Comparison of ENCODE assay signal across 19 cellular contexts in genomic region chr20:10745790-10746189, GRCh38.
DNase-seq lines count a peak whose midpoint lies in the region; ATAC-seq and TF ChIP-seq lines count a peak whose summit lies in the region.
"Had no signal": no experiment of that assay in that cellular context is flagged by ENCODE, and none has a peak within 500 bp of the region (broad histone marks: within the 10 kb centered on the region; RNA-seq: fewer than 3 reads in every experiment).

No MANE protein-coding gene starts in this region.

- H3K36me3 ChIP-seq in esophagus squamous epithelium (no peaks in the 10 kb centered on the region), mucosa of descending colon (ENCODE audit: low read depth) (no peaks in the 10 kb centered on the region), transverse colon (no peaks in the 10 kb centered on the region)
- H3K36me3 ChIP-seq: BLaER1 had no signal

- no peak for TF ChIP-seq EP300 in transverse colon (IDR thresholded peaks at IDR 0.05; ENCODE audit: low read depth)

- TF ChIP-seq CTCF in VCaP (conservative IDR thresholded peaks at IDR 0.05) (no peak), esophagus squamous epithelium (IDR thresholded peaks at IDR 0.05) (no peak), mucosa of descending colon (IDR thresholded peaks at IDR 0.05) (no peak), transverse colon (IDR thresholded peaks at IDR 0.05) (no peak)

- H3K27ac ChIP-seq in VCaP (peak overlapping the region; percentile 81), esophagus squamous epithelium (peak overlapping the region; percentile 18 to 84 (median 73)), transverse colon (peak overlapping the region; percentile 73 to 77 (median 73))
- H3K27ac ChIP-seq: BLaER1, C4-2B had no signal

- H3K9me3 ChIP-seq in esophagus squamous epithelium, result no peaks in the 10 kb centered on the region
- no peaks in the 10 kb centered on the region for H3K9me3 ChIP-seq in mucosa of descending colon
- H3K9me3 ChIP-seq in transverse colon, result no peaks in the 10 kb centered on the region
- H3K9me3 ChIP-seq: BLaER1, Caco-2 had no signal

- H3K4me3 ChIP-seq in esophagus squamous epithelium (no peak overlapping the region), mucosa of descending colon (no peak overlapping the region), transverse colon (no peak overlapping the region)
- H3K4me3 ChIP-seq: BLaER1, GM23338 had no signal

- peak; percentile 70 for ATAC-seq in mucosa of descending colon
- ATAC-seq in HG02610 (IDR thresholded peaks at IDR 0.05; ENCODE audit: unreplicated experiment), result no peak
- ATAC-seq: CD8-positive, alpha-beta T cell; GM23338; HCT116 had no signal

- no peak overlapping the region for H3K27ac Mint-ChIP-seq in activated T-helper 2 cell treated with anti-CD3 and anti-CD28 coated beads, Interferon-gamma antibody, Interleukin-2, Interleukin-4, amounts not matched to agents 10 μg/mL and 5 μg/mL and 100 μg/mL, durations not matched to agents 14 hours and 24 hours and 36 hours
- no peak overlapping the region for H3K27ac Mint-ChIP-seq in activated CD4-positive, alpha-beta T cell treated with anti-CD3 and anti-CD28 coated beads, Interleukin-2, amount 10 ng/mL, durations not matched to agents 7 days and 5 days
- H3K27ac Mint-ChIP-seq: B cell; CD4-positive, CD25-positive, alpha-beta regulatory T cell; CD8-positive, alpha-beta T cell; GM23338; H9 had no signal

- no peaks in the 10 kb centered on the region for H3K4me1 Mint-ChIP-seq in activated T-helper 2 cell treated with anti-CD3 and anti-CD28 coated beads, Interferon-gamma antibody, Interleukin-2, Interleukin-4, amounts not matched to agents 10 μg/mL and 5 μg/mL and 100 μg/mL, durations not matched to agents 14 hours and 24 hours and 36 hours (ENCODE audit: low read depth)
- H3K4me1 Mint-ChIP-seq in activated CD4-positive, alpha-beta T cell treated with anti-CD3 and anti-CD28 coated beads, Interleukin-2, amount 10 ng/mL, durations not matched to agents 7 days and 5 days, result no peaks in the 10 kb centered on the region
- H3K4me1 Mint-ChIP-seq: B cell; CD4-positive, CD25-positive, alpha-beta regulatory T cell; GM23338 had no signal

- 86 to 89% methylated on average over 5 of the region's 5 CpGs for WGBS in esophagus squamous epithelium, 2 donors
- 67 to 70% methylated on average over 5 of the region's 5 CpGs for WGBS in transverse colon (ENCODE audit: low coverage in 1 of 2), 2 donors

- no peaks in the 10 kb centered on the region for H3K36me3 Mint-ChIP-seq in activated T-helper 2 cell treated with anti-CD3 and anti-CD28 coated beads, Interferon-gamma antibody, Interleukin-2, Interleukin-4, amounts not matched to agents 10 μg/mL and 5 μg/mL and 100 μg/mL, durations not matched to agents 14 hours and 24 hours and 36 hours (ENCODE audit: low read depth)
- H3K36me3 Mint-ChIP-seq in activated CD4-positive, alpha-beta T cell treated with anti-CD3 and anti-CD28 coated beads, Interleukin-2, amount 10 ng/mL, durations not matched to agents 7 days and 5 days (ENCODE audit: low read depth), result no peaks in the 10 kb centered on the region
- H3K36me3 Mint-ChIP-seq: CD4-positive, CD25-positive, alpha-beta regulatory T cell; CD8-positive, alpha-beta T cell had no signal

- no peaks in the 10 kb centered on the region for H3K9me3 Mint-ChIP-seq in activated T-helper 2 cell treated with anti-CD3 and anti-CD28 coated beads, Interferon-gamma antibody, Interleukin-2, Interleukin-4, amounts not matched to agents 10 μg/mL and 5 μg/mL and 100 μg/mL, durations not matched to agents 14 hours and 24 hours and 36 hours
- no peaks in the 10 kb centered on the region for H3K9me3 Mint-ChIP-seq in activated CD4-positive, alpha-beta T cell treated with anti-CD3 and anti-CD28 coated beads, Interleukin-2, amount 10 ng/mL, durations not matched to agents 7 days and 5 days
- H3K9me3 Mint-ChIP-seq: CD8-positive, alpha-beta T cell; GM23338; H9 had no signal

- H3K4me1 ChIP-seq in esophagus squamous epithelium (peaks cover 0 to 56% (median 12%) of the 10 kb centered on the region in 3 donors), mucosa of descending colon (ENCODE audit: low read depth) (peaks cover 14% of the 10 kb centered on the region), transverse colon (peaks cover 0 to 22% (median 6%) of the 10 kb centered on the region in 4 donors)
- H3K4me1 ChIP-seq: BLaER1 had no signal

- in situ Hi-C loops in transverse colon (cut with MboI; ENCODE audit: low pct_ligation_motif_present in 1 of 4, low pct_unique_long_range_greater_than_20kb in 1 of 4, low sequenced_read_pairs in 3 of 4), result no loop called here

- TF ChIP-seq POLR2A in esophagus squamous epithelium (IDR thresholded peaks at IDR 0.05), result no peak
- TF ChIP-seq POLR2A in transverse colon (IDR thresholded peaks at IDR 0.05), result no peak

- DNase-seq in esophagus squamous epithelium (lab: John Stamatoyannopoulos, UW) (no peak), mucosa of descending colon (no peak), transverse colon (no peak)
- no peak for DNase-seq in activated T-helper 2 cell treated with anti-CD3 and anti-CD28 coated beads, Interferon-gamma antibody, Interleukin-2, Interleukin-4, amounts not matched to agents 10 μg/mL and 5 μg/mL and 100 μg/mL, durations not matched to agents 14 hours and 24 hours and 36 hours (ENCODE audit: low spot score)
- no peak for DNase-seq in activated CD4-positive, alpha-beta T cell treated with anti-CD3 and anti-CD28 coated beads, Interleukin-2, amount 10 ng/mL, durations not matched to agents 7 days and 5 days
- DNase-seq in stimulated activated CD4-positive, alpha-beta T cell treated with anti-CD3 and anti-CD28 coated beads, Interleukin-2, amount 100 ng/mL, for 24 hours, result no peak
- DNase-seq: Caco-2; CD4-positive, CD25-positive, alpha-beta regulatory T cell; CD8-positive, alpha-beta T cell; DMS153; DND-41; H9 had no signal

- no peak overlapping the region for H3K4me3 Mint-ChIP-seq in activated T-helper 2 cell treated with anti-CD3 and anti-CD28 coated beads, Interferon-gamma antibody, Interleukin-2, Interleukin-4, amounts not matched to agents 10 μg/mL and 5 μg/mL and 100 μg/mL, durations not matched to agents 14 hours and 24 hours and 36 hours (ENCODE audit: low read depth)
- no peak overlapping the region for H3K4me3 Mint-ChIP-seq in activated CD4-positive, alpha-beta T cell treated with anti-CD3 and anti-CD28 coated beads, Interleukin-2, amount 10 ng/mL, durations not matched to agents 7 days and 5 days
- H3K4me3 Mint-ChIP-seq: B cell; CD4-positive, CD25-positive, alpha-beta regulatory T cell; CD8-positive, alpha-beta T cell; GM23338; H9 had no signal

- POLR2A ChIA-PET in activated CD4-positive, alpha-beta T cell treated with anti-CD3 and anti-CD28 coated beads, Interleukin-2, amount 10 ng/mL, durations not matched to agents 7 days and 5 days (lab: Charles Lee), result no interaction called here

- H3K27me3 ChIP-seq in esophagus squamous epithelium (no peaks in the 10 kb centered on the region), transverse colon (no peaks in the 10 kb centered on the region)
- H3K27me3 ChIP-seq: BLaER1 had no signal

- no peaks in the 10 kb centered on the region for H3K27me3 Mint-ChIP-seq in activated T-helper 2 cell treated with anti-CD3 and anti-CD28 coated beads, Interferon-gamma antibody, Interleukin-2, Interleukin-4, amounts not matched to agents 10 μg/mL and 5 μg/mL and 100 μg/mL, durations not matched to agents 14 hours and 24 hours and 36 hours (ENCODE audit: low read depth)
- H3K27me3 Mint-ChIP-seq in activated CD4-positive, alpha-beta T cell treated with anti-CD3 and anti-CD28 coated beads, Interleukin-2, amount 10 ng/mL, durations not matched to agents 7 days and 5 days, result no peaks in the 10 kb centered on the region
- H3K27me3 Mint-ChIP-seq: B cell; CD4-positive, CD25-positive, alpha-beta regulatory T cell had no signal

- intact Hi-C loops in esophagus squamous epithelium (cut with DNase I), result no loop called here
- intact Hi-C loops in mucosa of descending colon (cut with DNase I, micrococcal nuclease), result no loop called here
- intact Hi-C loops in transverse colon (cut with DNase I; ENCODE audit: low total_unique reads), result no loop called here
- intact Hi-C loops in activated T-helper 2 cell treated with anti-CD3 and anti-CD28 coated beads, Interferon-gamma antibody, Interleukin-2, Interleukin-4, amounts not matched to agents 10 μg/mL and 5 μg/mL and 100 μg/mL, durations not matched to agents 14 hours and 24 hours and 36 hours (cut with micrococcal nuclease), result no loop called here

- CTCF ChIA-PET in activated CD4-positive, alpha-beta T cell treated with anti-CD3 and anti-CD28 coated beads, Interleukin-2, amount 10 ng/mL, durations not matched to agents 7 days and 5 days (lab: Charles Lee), result no interaction called here
